Comparison of ENCODE assay signal across 10 cellular contexts in the genomic region with DNA sequence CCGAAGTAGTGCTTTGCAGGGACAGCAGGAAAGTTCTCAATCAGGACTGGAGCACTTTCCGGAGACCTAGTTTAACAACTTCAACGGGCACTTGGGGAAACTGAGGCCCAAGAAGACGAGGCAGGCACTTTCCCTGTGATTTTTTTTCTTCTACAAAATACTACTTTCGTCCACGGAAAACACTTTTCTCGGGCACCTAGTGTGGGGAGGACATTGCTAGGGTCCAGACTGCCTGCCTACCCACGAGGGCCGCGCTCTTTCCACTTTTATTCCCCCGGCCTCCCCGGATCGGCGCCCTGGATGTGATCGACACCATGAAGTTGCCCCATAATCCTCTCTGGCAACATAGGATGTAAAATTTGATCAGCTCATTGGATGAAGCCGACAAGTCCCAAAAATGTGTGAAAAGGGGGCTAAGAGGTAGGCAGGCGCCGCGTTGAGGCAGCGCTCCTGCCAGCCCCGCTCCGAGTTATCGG.
A peak's percentile ranks its signal among the peaks of the same experiment; 100 is the strongest.
DNase-seq lines count a peak whose midpoint lies in the region; ATAC-seq, FAIRE-seq and TF ChIP-seq lines count a peak whose summit lies in the region.
"Had no signal": no experiment of that assay in that cellular context is flagged by ENCODE, and none has a peak within 500 bp of the region (broad histone marks: within the 10 kb centered on the region; RNA-seq: fewer than 3 reads in every experiment).

No MANE protein-coding gene starts in this region.

- no peaks in the 10 kb centered on the region for H3K9me3 ChIP-seq in CD4-positive, alpha-beta T cell (ENCODE audit: control insufficient read depth, low read length)
- H3K9me3 ChIP-seq in neural progenitor cell (ENCODE audit: low read depth): no peaks in the 10 kb centered on the region

- H3K4me3 Mint-ChIP-seq in CD4-positive, alpha-beta T cell: peak overlapping the region; percentile 25
- H3K4me3 Mint-ChIP-seq in neural progenitor cell: peak overlapping the region; percentile 75
- H3K4me3 Mint-ChIP-seq: activated naive CD4-positive, alpha-beta T cell treated with anti-CD3 and anti-CD28 coated beads, Interleukin-2, amount 10 ng/mL, durations not matched to agents 7 days and 5 days had no signal

- no peak for TF ChIP-seq CTCF in CD4-positive, alpha-beta T cell (IDR thresholded peaks at IDR 0.05)
- no peak for TF ChIP-seq CTCF in choroid plexus epithelial cell (conservative IDR thresholded peaks at IDR 0.05; ENCODE audit: low read depth, low read length)
- no peak for TF ChIP-seq CTCF in neural progenitor cell (IDR thresholded peaks at IDR 0.05)

- peak overlapping the region; percentile 74 for H3K4me2 ChIP-seq in neural progenitor cell

- H3K27me3 Mint-ChIP-seq in CD4-positive, alpha-beta T cell: peaks cover 28% of the 10 kb centered on the region
- peaks cover 2% of the 10 kb centered on the region for H3K27me3 Mint-ChIP-seq in neural progenitor cell (ENCODE audit: insufficient read depth, low read depth)

- peaks cover 30% of the 10 kb centered on the region for H3K4me1 ChIP-seq in neural progenitor cell

- no peak overlapping the region for H2AFZ ChIP-seq in neural progenitor cell (replicated peaks)

- FAIRE-seq in GM12891 (lab: Jason Lieb, UNC): no peak
- FAIRE-seq: islet of Langerhans had no signal

- no peaks in the 10 kb centered on the region for H3K9me3 Mint-ChIP-seq in CD4-positive, alpha-beta T cell
- H3K9me3 Mint-ChIP-seq in neural progenitor cell: peaks cover 3% of the 10 kb centered on the region
- H3K9me3 Mint-ChIP-seq: activated naive CD4-positive, alpha-beta T cell treated with anti-CD3 and anti-CD28 coated beads, Interleukin-2, amount 10 ng/mL, durations not matched to agents 7 days and 5 days had no signal

- TF ChIP-seq POLR2A in GM12891 (IDR thresholded peaks at IDR 0.05; ENCODE audit: low read depth, low read length): no peak

- peak overlapping the region; percentile 36 for H3K4me3 ChIP-seq in choroid plexus epithelial cell (ENCODE audit: low read depth, low read length)
- peak overlapping the region; percentile 47 for H3K4me3 ChIP-seq in neural progenitor cell

- no peak for ATAC-seq in CD4-positive, alpha-beta T cell (ENCODE audit: poor library complexity)
- ATAC-seq in HG02623 (IDR thresholded peaks at IDR 0.05; ENCODE audit: unreplicated experiment) (peak; percentile 22), GM18517 (IDR thresholded peaks at IDR 0.05; ENCODE audit: unreplicated experiment) (no peak)

- H3K9ac ChIP-seq in neural progenitor cell: no peak overlapping the region

- H3K79me2 ChIP-seq in neural progenitor cell (ENCODE audit: low read depth): no peaks in the 10 kb centered on the region

- H3F3A ChIP-seq in neural progenitor cell (ENCODE audit: low read depth): no peaks in the 10 kb centered on the region

- H3K27ac Mint-ChIP-seq in CD4-positive, alpha-beta T cell: no peak overlapping the region
- H3K27ac Mint-ChIP-seq in neural progenitor cell: no peak overlapping the region
- H3K27ac Mint-ChIP-seq: activated naive CD4-positive, alpha-beta T cell treated with anti-CD3 and anti-CD28 coated beads, Interleukin-2, amount 10 ng/mL, durations not matched to agents 7 days and 5 days had no signal

- no peaks in the 10 kb centered on the region for H3K36me3 ChIP-seq in neural progenitor cell

- DNase-seq in CD4-positive, alpha-beta T cell: no peak
- no peak for DNase-seq in choroid plexus epithelial cell (ENCODE audit: low read depth)
- DNase-seq in neural progenitor cell (ENCODE audit: low spot score): no peak
- no peak for DNase-seq in MV-4-11 (lab: John Stamatoyannopoulos, UW)
- DNase-seq in stimulated activated CD4-positive, alpha-beta T cell treated with anti-CD3 and anti-CD28 coated beads, Interleukin-4, amount 100 ng/mL, for 24 hours: no peak
- DNase-seq in GM12891 (ENCODE audit: insufficient read length, low spot score): no peak

- CTCF ChIA-PET in CD4-positive, alpha-beta T cell (lab: Charles Lee): no interaction called here

- no peaks in the 10 kb centered on the region for H4K20me1 ChIP-seq in neural progenitor cell (ENCODE audit: low read depth)

- no peaks in the 10 kb centered on the region for H3K4me1 Mint-ChIP-seq in CD4-positive, alpha-beta T cell (ENCODE audit: low read depth)
- peaks cover 38% of the 10 kb centered on the region for H3K4me1 Mint-ChIP-seq in neural progenitor cell
- H3K4me1 Mint-ChIP-seq: activated naive CD4-positive, alpha-beta T cell treated with anti-CD3 and anti-CD28 coated beads, Interleukin-2, amount 10 ng/mL, durations not matched to agents 7 days and 5 days had no signal

- intact Hi-C loops in CD4-positive, alpha-beta T cell (cut with DNase I, micrococcal nuclease): no loop called here

- peaks cover 24% of the 10 kb centered on the region for H3K27me3 ChIP-seq in CD4-positive, alpha-beta T cell (ENCODE audit: control insufficient read depth, insufficient read depth, low read length)
- H3K27me3 ChIP-seq in neural progenitor cell: no peaks in the 10 kb centered on the region

- no peaks in the 10 kb centered on the region for H3K36me3 Mint-ChIP-seq in CD4-positive, alpha-beta T cell (ENCODE audit: low read depth)
- H3K36me3 Mint-ChIP-seq in neural progenitor cell: no peaks in the 10 kb centered on the region
- H3K36me3 Mint-ChIP-seq: activated naive CD4-positive, alpha-beta T cell treated with anti-CD3 and anti-CD28 coated beads, Interleukin-2, amount 10 ng/mL, durations not matched to agents 7 days and 5 days had no signal

- POLR2A ChIA-PET in CD4-positive, alpha-beta T cell (lab: Charles Lee): no interaction called here

- no peak overlapping the region for H3K27ac ChIP-seq in CD4-positive, alpha-beta T cell (ENCODE audit: low read depth, low read length)
- no peak overlapping the region for H3K27ac ChIP-seq in neural progenitor cell

TF ChIP-seq in GM12891, 5 proteins besides CTCF, POLR2A, EP300 and RAD21:
- no peak for TF ChIP-seq PAX5 (IDR thresholded peaks at IDR 0.05; ENCODE audit: insufficient read depth, low read length, severe bottlenecking)
- no peak for TF ChIP-seq TAF1 (IDR thresholded peaks at IDR 0.05; ENCODE audit: low read depth, low read length)
TF ChIP-seq in GM12891: peak in this region for 0.
